In the genomic region with DNA sequence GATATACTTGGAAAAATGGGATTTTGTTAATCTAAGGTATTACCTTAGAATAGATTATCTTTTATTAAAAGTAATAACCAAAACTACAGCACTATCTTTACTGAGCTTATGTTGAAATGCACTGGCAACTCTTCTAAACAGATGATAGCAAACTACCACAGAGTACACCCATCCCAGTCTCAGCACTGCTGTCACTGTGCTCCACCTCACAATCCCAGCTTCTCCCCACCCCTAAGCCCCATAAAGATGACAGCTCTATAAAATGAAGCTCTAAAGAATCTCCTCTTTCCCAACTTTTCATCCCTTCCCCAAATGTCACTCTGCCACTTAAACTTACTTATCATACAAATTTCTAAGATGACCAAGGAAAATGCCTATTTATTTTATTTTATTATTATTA, we compare ENCODE assay signal across 2 cellular contexts.
TF ChIP-seq lines count a peak whose summit lies in the region.

No MANE protein-coding gene starts in this region.

TF ChIP-seq in SK-N-SH treated with all-trans-retinoic acid at 6 μM for 48 hours, 23 proteins besides CTCF, POLR2A, EP300 and RAD21:
- TF ChIP-seq, protein P1, sequence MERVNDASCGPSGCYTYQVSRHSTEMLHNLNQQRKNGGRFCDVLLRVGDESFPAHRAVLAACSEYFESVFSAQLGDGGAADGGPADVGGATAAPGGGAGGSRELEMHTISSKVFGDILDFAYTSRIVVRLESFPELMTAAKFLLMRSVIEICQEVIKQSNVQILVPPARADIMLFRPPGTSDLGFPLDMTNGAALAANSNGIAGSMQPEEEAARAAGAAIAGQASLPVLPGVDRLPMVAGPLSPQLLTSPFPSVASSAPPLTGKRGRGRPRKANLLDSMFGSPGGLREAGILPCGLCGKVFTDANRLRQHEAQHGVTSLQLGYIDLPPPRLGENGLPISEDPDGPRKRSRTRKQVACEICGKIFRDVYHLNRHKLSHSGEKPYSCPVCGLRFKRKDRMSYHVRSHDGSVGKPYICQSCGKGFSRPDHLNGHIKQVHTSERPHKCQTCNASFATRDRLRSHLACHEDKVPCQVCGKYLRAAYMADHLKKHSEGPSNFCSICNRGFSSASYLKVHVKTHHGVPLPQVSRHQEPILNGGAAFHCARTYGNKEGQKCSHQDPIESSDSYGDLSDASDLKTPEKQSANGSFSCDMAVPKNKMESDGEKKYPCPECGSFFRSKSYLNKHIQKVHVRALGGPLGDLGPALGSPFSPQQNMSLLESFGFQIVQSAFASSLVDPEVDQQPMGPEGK (CRISPR knock-in tag; IDR thresholded peaks at IDR 0.05; ENCODE audit: borderline replicate concordance) = no peak
- TF ChIP-seq, protein P2, sequence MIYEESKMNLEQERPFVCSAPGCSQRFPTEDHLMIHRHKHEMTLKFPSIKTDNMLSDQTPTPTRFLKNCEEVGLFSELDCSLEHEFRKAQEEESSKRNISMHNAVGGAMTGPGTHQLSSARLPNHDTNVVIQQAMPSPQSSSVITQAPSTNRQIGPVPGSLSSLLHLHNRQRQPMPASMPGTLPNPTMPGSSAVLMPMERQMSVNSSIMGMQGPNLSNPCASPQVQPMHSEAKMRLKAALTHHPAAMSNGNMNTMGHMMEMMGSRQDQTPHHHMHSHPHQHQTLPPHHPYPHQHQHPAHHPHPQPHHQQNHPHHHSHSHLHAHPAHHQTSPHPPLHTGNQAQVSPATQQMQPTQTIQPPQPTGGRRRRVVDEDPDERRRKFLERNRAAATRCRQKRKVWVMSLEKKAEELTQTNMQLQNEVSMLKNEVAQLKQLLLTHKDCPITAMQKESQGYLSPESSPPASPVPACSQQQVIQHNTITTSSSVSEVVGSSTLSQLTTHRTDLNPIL (CRISPR knock-in tag; IDR thresholded peaks at IDR 0.05; ENCODE audit: low read depth) = no peak
- TF ChIP-seq ISL1 (CRISPR knock-in tag; IDR thresholded peaks at IDR 0.05) (no peak), ZNF70 (CRISPR knock-in tag; IDR thresholded peaks at IDR 0.05) (no peak)
- TF ChIP-seq, protein P3, sequence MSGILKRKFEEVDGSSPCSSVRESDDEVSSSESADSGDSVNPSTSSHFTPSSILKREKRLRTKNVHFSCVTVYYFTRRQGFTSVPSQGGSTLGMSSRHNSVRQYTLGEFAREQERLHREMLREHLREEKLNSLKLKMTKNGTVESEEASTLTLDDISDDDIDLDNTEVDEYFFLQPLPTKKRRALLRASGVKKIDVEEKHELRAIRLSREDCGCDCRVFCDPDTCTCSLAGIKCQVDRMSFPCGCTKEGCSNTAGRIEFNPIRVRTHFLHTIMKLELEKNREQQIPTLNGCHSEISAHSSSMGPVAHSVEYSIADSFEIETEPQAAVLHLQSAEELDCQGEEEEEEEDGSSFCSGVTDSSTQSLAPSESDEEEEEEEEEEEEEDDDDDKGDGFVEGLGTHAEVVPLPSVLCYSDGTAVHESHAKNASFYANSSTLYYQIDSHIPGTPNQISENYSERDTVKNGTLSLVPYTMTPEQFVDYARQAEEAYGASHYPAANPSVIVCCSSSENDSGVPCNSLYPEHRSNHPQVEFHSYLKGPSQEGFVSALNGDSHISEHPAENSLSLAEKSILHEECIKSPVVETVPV (CRISPR knock-in tag; IDR thresholded peaks at IDR 0.05) = no peak
- TF ChIP-seq, protein P4, sequence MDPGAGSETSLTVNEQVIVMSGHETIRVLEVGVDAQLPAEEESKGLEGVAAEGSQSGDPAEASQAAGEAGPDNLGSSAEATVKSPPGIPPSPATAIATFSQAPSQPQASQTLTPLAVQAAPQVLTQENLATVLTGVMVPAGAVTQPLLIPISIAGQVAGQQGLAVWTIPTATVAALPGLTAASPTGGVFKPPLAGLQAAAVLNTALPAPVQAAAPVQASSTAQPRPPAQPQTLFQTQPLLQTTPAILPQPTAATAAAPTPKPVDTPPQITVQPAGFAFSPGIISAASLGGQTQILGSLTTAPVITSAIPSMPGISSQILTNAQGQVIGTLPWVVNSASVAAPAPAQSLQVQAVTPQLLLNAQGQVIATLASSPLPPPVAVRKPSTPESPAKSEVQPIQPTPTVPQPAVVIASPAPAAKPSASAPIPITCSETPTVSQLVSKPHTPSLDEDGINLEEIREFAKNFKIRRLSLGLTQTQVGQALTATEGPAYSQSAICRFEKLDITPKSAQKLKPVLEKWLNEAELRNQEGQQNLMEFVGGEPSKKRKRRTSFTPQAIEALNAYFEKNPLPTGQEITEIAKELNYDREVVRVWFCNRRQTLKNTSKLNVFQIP (CRISPR knock-in tag; IDR thresholded peaks at IDR 0.05; ENCODE audit: borderline replicate concordance, low read depth) = no peak

TF ChIP-seq in HepG2, 621 proteins besides CTCF, POLR2A, EP300 and RAD21:
- TF ChIP-seq PAX8 (CRISPR knock-in tag; IDR thresholded peaks at IDR 0.05; ENCODE audit: borderline replicate concordance) = no peak
- TF ChIP-seq ZNF773 (CRISPR knock-in tag; IDR thresholded peaks at IDR 0.05; ENCODE audit: borderline replicate concordance) = no peak
- TF ChIP-seq, protein P5, sequence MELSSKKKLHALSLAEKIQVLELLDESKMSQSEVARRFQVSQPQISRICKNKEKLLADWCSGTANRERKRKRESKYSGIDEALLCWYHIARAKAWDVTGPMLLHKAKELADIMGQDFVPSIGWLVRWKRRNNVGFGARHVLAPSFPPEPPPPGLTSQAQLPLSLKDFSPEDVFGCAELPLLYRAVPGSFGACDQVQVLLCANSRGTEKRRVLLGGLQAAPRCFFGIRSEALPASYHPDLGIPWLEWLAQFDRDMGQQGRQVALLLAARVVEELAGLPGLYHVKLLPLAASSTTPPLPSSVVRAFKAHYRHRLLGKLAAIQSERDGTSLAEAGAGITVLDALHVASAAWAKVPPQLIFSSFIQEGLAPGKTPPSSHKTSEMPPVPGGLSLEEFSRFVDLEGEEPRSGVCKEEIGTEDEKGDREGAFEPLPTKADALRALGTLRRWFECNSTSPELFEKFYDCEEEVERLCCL (CRISPR knock-in tag; IDR thresholded peaks at IDR 0.05; ENCODE audit: borderline replicate concordance) = no peak
